Comparison of ENCODE assay signal across 17 cellular contexts in the genomic region with DNA sequence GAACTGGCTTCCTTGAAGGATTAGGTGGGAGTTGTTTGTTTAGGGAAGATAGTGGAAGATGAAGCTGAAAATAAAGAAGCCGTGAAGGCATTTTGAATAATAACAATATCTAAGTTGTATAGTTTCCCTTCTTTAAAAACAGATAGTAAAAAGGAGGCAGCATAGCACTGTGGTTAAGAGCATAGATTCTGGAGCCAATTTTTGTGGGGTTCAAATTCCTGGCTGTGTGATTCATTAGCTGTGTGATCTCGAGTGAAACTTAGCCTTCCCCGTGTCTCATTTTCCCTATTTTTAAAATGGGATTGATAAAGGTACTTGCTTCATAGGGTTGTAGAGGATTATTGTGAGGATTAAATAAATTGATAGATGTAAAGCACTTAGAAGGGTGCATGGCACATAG.
DNase-seq lines count a peak whose midpoint lies in the region; ATAC-seq and TF ChIP-seq lines count a peak whose summit lies in the region.
"Had no signal": no experiment of that assay in that cellular context is flagged by ENCODE, and none has a peak within 500 bp of the region (broad histone marks: within the 10 kb centered on the region; RNA-seq: fewer than 3 reads in every experiment).

No MANE protein-coding gene starts in this region.

- H3K4me3 Mint-ChIP-seq in HFFc6 = no peak overlapping the region

- peaks cover 7% of the 10 kb centered on the region for H3K27me3 Mint-ChIP-seq in HFFc6 (ENCODE audit: insufficient read depth)

- TF ChIP-seq CTCF in HFFc6 (IDR thresholded peaks at IDR 0.05) (no peak), fibroblast of the aortic adventitia (IDR thresholded peaks at IDR 0.05; ENCODE audit: insufficient read depth, low read length) (no peak), smooth muscle cell (IDR thresholded peaks at IDR 0.05; ENCODE audit: borderline replicate concordance, insufficient read depth, poor library complexity, severe bottlenecking) (no peak)

- peak overlapping the region; percentile 42 for H2AFZ ChIP-seq in smooth muscle cell (ENCODE audit: low read depth)

- no peak for ATAC-seq in HG03354 (IDR thresholded peaks at IDR 0.05; ENCODE audit: poor library complexity, severe bottlenecking, unreplicated experiment)

- DNase-seq in HFFc6 (peak; percentile 8), amniotic epithelial cell (ENCODE audit: low read depth) (peak; percentile 37), fibroblast of the aortic adventitia (ENCODE audit: low read depth) (peak; percentile 42), smooth muscle cell (lab: John Stamatoyannopoulos, UW; ENCODE audit: unreplicated experiment) (no peak), CD1c-positive myeloid dendritic cell (ENCODE audit: extremely low spot score) (no peak), midbrain (lab: John Stamatoyannopoulos, UW) (no peak), NCI-H748 treated with DMSO at 0.1 percent for 48 hours (lab: John Stamatoyannopoulos, UW) (no peak)
- DNase-seq: COR-L47, DMS53, NCI-H1048, NCI-H187, NCI-H82, Peyer's patch, Right ventricle myocardium superior, SK-N-SH had no signal

- no peaks in the 10 kb centered on the region for H3K27me3 ChIP-seq in smooth muscle cell (ENCODE audit: low read depth)
- H3K27me3 ChIP-seq: Peyer's patch had no signal

- peaks cover 13% of the 10 kb centered on the region for H3K4me1 ChIP-seq in smooth muscle cell (ENCODE audit: low read depth)
- H3K4me1 ChIP-seq: Peyer's patch had no signal

- no peaks in the 10 kb centered on the region for H3K36me3 Mint-ChIP-seq in HFFc6 (ENCODE audit: low read depth)

- H3K9me3 Mint-ChIP-seq in HFFc6 = no peaks in the 10 kb centered on the region

- H3K4me3 ChIP-seq in fibroblast of the aortic adventitia (ENCODE audit: low read depth, low read length) (no peak overlapping the region), smooth muscle cell (no peak overlapping the region)
- H3K4me3 ChIP-seq: Peyer's patch had no signal

- WGBS in smooth muscle cell (ENCODE audit: low lambda C conversion rate) = 5% methylated on average over 3 of the region's 3 CpGs

- no peaks in the 10 kb centered on the region for H4K20me1 ChIP-seq in smooth muscle cell (ENCODE audit: low read depth)

- H3K9ac ChIP-seq in smooth muscle cell (ENCODE audit: low read depth) = no peak overlapping the region
- H3K9ac ChIP-seq: SK-N-SH had no signal

- no peaks in the 10 kb centered on the region for H3K36me3 ChIP-seq in smooth muscle cell (ENCODE audit: low read depth)

- H3K27ac Mint-ChIP-seq in HFFc6 = no peak overlapping the region

- peak overlapping the region; percentile 77 for H3K27ac ChIP-seq in smooth muscle cell (ENCODE audit: low read depth)
- H3K27ac ChIP-seq: C4-2B, Peyer's patch had no signal

- H3K4me2 ChIP-seq in smooth muscle cell = peak overlapping the region; percentile 73
- H3K4me2 ChIP-seq: SK-N-SH had no signal

- no peaks in the 10 kb centered on the region for H3K9me3 ChIP-seq in smooth muscle cell (replicated peaks; ENCODE audit: low read depth)
- H3K9me3 ChIP-seq: Peyer's patch, SK-N-SH had no signal

- H3F3A ChIP-seq in smooth muscle cell (ENCODE audit: low read depth) = no peaks in the 10 kb centered on the region

- no peaks in the 10 kb centered on the region for H3K79me2 ChIP-seq in smooth muscle cell (ENCODE audit: low read depth)

- H3K4me1 Mint-ChIP-seq in HFFc6 (ENCODE audit: low read depth) = peaks cover 11% of the 10 kb centered on the region

Comparison
In these comparisons a context has a peak if more than half of its experiments do, and no peak if none do; other contexts are left out.
1. DNase-seq: peak in HFFc6 (single experiment), amniotic epithelial cell (single experiment) and fibroblast of the aortic adventitia (single experiment); none in smooth muscle cell (single experiment), CD1c-positive myeloid dendritic cell (single experiment), midbrain (single experiment) and NCI-H748 treated with DMSO at 0.1 percent for 48 hours (single experiment).